9 cellular contexts compared by ENCODE assay signal in genomic region chr9:27726244-27727141, GRCh38.
DNase-seq lines count a peak whose midpoint lies in the region; ATAC-seq and TF ChIP-seq lines count a peak whose summit lies in the region.
"Had no signal": no experiment of that assay in that cellular context is flagged by ENCODE, and none has a peak within 500 bp of the region (broad histone marks: within the 10 kb centered on the region; RNA-seq: fewer than 3 reads in every experiment).

No MANE protein-coding gene starts in this region.

- no peak overlapping the region for H3K4me3 ChIP-seq in BLaER1 treated with 17β-estradiol and CSF1 and Interleukin-3, amounts not matched to agents 10 nM and 100 nM
- peak overlapping the region in 1 of 4 donors; percentile 18 for H3K4me3 ChIP-seq in esophagus muscularis mucosa

- no peaks in the 10 kb centered on the region for H3K9me3 ChIP-seq in BLaER1 treated with 17β-estradiol and CSF1 and Interleukin-3, amounts not matched to agents 10 nM and 100 nM (replicated peaks in 1 of 11)
- H3K9me3 ChIP-seq in esophagus muscularis mucosa: no peaks in the 10 kb centered on the region

- H3K27me3 Mint-ChIP-seq in nephron (ENCODE audit: low read depth): peaks cover 4% of the 10 kb centered on the region

- peak overlapping the region in 1 of 3 experiments; percentile 65 for H3K4me3 Mint-ChIP-seq in nephron
- H3K4me3 Mint-ChIP-seq: T-helper 1 cell treated with Interleukin-12 subunit alpha and Interleukin-12 subunit beta and Interleukin-4 antibody, amounts not matched to agents 30 μg/mL and 1 μg/mL, for 36 hours had no signal

- no peak overlapping the region for H3K27ac ChIP-seq in BLaER1 treated with 17β-estradiol and CSF1 and Interleukin-3, amounts not matched to agents 10 nM and 100 nM
- H3K27ac ChIP-seq in esophagus muscularis mucosa (replicated peaks in 1 of 4): no peak overlapping the region

- intact Hi-C loops in esophagus muscularis mucosa (cut with DNase I): loop anchor here (5.0 kb wide), 1 partner anchor 346 kb away; no protein-coding TSS in a partner anchor

- H3K36me3 Mint-ChIP-seq in nephron (ENCODE audit: low read depth): no peaks in the 10 kb centered on the region

- H3K9ac ChIP-seq in BLaER1 treated with 17β-estradiol and CSF1 and Interleukin-3, amounts not matched to agents 10 nM and 100 nM: peak overlapping the region in 1 of 11 experiments; percentile 10; a peak in 1 of 22 replicates

- no peak for TF ChIP-seq EP300 in esophagus muscularis mucosa (IDR thresholded peaks at IDR 0.05)

- ATAC-seq in GM18867 (IDR thresholded peaks at IDR 0.05; ENCODE audit: unreplicated experiment) (peak; percentile 92), HG03342 (IDR thresholded peaks at IDR 0.05; ENCODE audit: unreplicated experiment) (peak; percentile 88)

- peak overlapping the region in 9 of 11 experiments; percentile 0 to 75 (median 43); a peak in 11 of 22 replicates for H3K4me2 ChIP-seq in BLaER1 treated with 17β-estradiol and CSF1 and Interleukin-3, amounts not matched to agents 10 nM and 100 nM

- H3K27ac Mint-ChIP-seq in nephron: peak overlapping the region; percentile 81 to 87 (median 83)
- H3K27ac Mint-ChIP-seq: T-helper 1 cell treated with Interleukin-12 subunit alpha and Interleukin-12 subunit beta and Interleukin-4 antibody, amounts not matched to agents 30 μg/mL and 1 μg/mL, for 36 hours had no signal

- H3K4me1 ChIP-seq in BLaER1 treated with 17β-estradiol and CSF1 and Interleukin-3, amounts not matched to agents 10 nM and 100 nM: peaks cover 4 to 13% (median 6%) of the 10 kb centered on the region in 10 experiments; a peak in 11 of 20 replicates
- H3K4me1 ChIP-seq in esophagus muscularis mucosa: peaks cover 0 to 9% (median 7%) of the 10 kb centered on the region in 4 donors

- no peaks in the 10 kb centered on the region for H3K9me3 Mint-ChIP-seq in nephron
- H3K9me3 Mint-ChIP-seq: T-helper 1 cell treated with Interleukin-12 subunit alpha and Interleukin-12 subunit beta and Interleukin-4 antibody, amounts not matched to agents 30 μg/mL and 1 μg/mL, for 36 hours had no signal

- DNase-seq in NCI-H446 treated with DMSO at 0.1 percent for 48 hours (lab: John Stamatoyannopoulos, UW): peak; percentile 64
- peak; percentile 1 to 8 for DNase-seq in activated CD8-positive, alpha-beta memory T cell treated with anti-CD3 and anti-CD28 coated beads for 1 hour (ENCODE audit: extremely low read depth in 1 of 2, low read depth in 1 of 2)
- DNase-seq in esophagus muscularis mucosa (ENCODE audit: extremely low spot score): no peak
- peak; percentile 50 for DNase-seq in ureter (ENCODE audit: low spot score)

- no peaks in the 10 kb centered on the region for H3K27me3 ChIP-seq in BLaER1 treated with 17β-estradiol and CSF1 and Interleukin-3, amounts not matched to agents 10 nM and 100 nM
- no peaks in the 10 kb centered on the region for H3K27me3 ChIP-seq in esophagus muscularis mucosa

- TF ChIP-seq CTCF in esophagus muscularis mucosa (IDR thresholded peaks at IDR 0.05) (peak; percentile 71 to 86 (median 73)), nephron (IDR thresholded peaks at IDR 0.05; ENCODE audit: unreplicated experiment in 3 of 3) (peak; percentile 86 to 93 (median 92))

- no peak for TF ChIP-seq POLR2A in esophagus muscularis mucosa (IDR thresholded peaks at IDR 0.05; ENCODE audit: low read depth)

- no peaks in the 10 kb centered on the region for H3K36me3 ChIP-seq in BLaER1 treated with 17β-estradiol and CSF1 and Interleukin-3, amounts not matched to agents 10 nM and 100 nM
- H3K36me3 ChIP-seq in esophagus muscularis mucosa: no peaks in the 10 kb centered on the region

- H4K20me1 ChIP-seq in BLaER1 treated with 17β-estradiol and CSF1 and Interleukin-3, amounts not matched to agents 10 nM and 100 nM: no peaks in the 10 kb centered on the region

- peaks cover 18% of the 10 kb centered on the region for H3K4me1 Mint-ChIP-seq in nephron

- 5% methylated on average over 5 of the region's 5 CpGs for WGBS in esophagus muscularis mucosa
